In the genomic region with DNA sequence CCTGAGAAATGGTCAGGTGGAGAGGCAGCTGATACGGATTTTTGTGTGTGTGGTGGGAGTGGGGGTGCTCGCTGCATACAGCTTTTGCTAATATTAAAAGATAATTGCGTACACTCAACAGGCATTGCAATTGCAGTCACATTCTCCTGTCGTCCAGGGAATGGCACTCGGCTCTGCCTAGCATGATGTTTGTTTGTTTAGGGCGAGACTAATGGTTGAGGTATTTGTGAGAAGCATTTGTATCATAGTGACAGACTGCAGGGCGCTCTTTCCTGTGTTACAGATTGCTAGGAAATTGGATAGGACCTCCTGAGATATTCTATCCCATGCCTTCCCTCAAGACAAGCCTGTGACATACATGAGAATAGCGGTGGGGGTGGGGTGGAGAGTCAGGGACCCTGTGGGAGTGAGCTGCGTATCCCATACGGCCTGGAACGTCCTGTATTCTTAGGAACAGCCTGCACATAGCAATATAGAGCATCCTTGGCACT, we compare ENCODE assay signal across 13 cellular contexts.
DNase-seq lines count a peak whose midpoint lies in the region; ATAC-seq and TF ChIP-seq lines count a peak whose summit lies in the region.
"Had no signal": no experiment of that assay in that cellular context is flagged by ENCODE, and none has a peak within 500 bp of the region (broad histone marks: within the 10 kb centered on the region; RNA-seq: fewer than 3 reads in every experiment).

No MANE protein-coding gene starts in this region.

- H3K4me3 ChIP-seq in HUES48 (ENCODE audit: low read depth, low read length) (no peak overlapping the region), SJSA1 (no peak overlapping the region), mesenchymal stem cell (ENCODE audit: insufficient read depth in 1 of 2, low read depth in 1 of 2, low read length in 2 of 2) (no peak overlapping the region), colonic mucosa (no peak overlapping the region)
- H3K4me3 ChIP-seq: spleen had no signal

- no peak overlapping the region for H2AFZ ChIP-seq in mesenchymal stem cell (ENCODE audit: low read depth, low read length)

- H2AK5ac ChIP-seq in mesenchymal stem cell (ENCODE audit: low read length, severe bottlenecking) = peak overlapping the region; percentile 79

- no peaks in the 10 kb centered on the region for H3K4me1 Mint-ChIP-seq in activated naive CD4-positive, alpha-beta T cell treated with anti-CD3 and anti-CD28 coated beads for 36 hours (ENCODE audit: low read depth)

- H3K36me3 ChIP-seq in HUES48 (ENCODE audit: control insufficient read depth, insufficient read depth, low read length) = peaks cover 6% of the 10 kb centered on the region; the same call in 1 of the 2 replicates
- no peaks in the 10 kb centered on the region for H3K36me3 ChIP-seq in SJSA1
- no peaks in the 10 kb centered on the region for H3K36me3 ChIP-seq in mesenchymal stem cell (ENCODE audit: control insufficient read depth in 1 of 2, insufficient read depth in 2 of 2, low read depth in 1 of 2, low read length in 2 of 2)
- no peaks in the 10 kb centered on the region for H3K36me3 ChIP-seq in colonic mucosa
- H3K36me3 ChIP-seq: spleen had no signal

- no peak overlapping the region for H3K4me3 Mint-ChIP-seq in activated naive CD4-positive, alpha-beta T cell treated with anti-CD3 and anti-CD28 coated beads for 36 hours

- H3K9me3 ChIP-seq in HUES48 (ENCODE audit: control insufficient read depth, insufficient read depth, low read length) = no peaks in the 10 kb centered on the region
- no peaks in the 10 kb centered on the region for H3K9me3 ChIP-seq in SJSA1 (replicated peaks)
- no peaks in the 10 kb centered on the region for H3K9me3 ChIP-seq in mesenchymal stem cell (ENCODE audit: control insufficient read depth, low read length)
- H3K9me3 ChIP-seq in colonic mucosa = no peaks in the 10 kb centered on the region
- H3K9me3 ChIP-seq: spleen had no signal

- no peak overlapping the region for H2BK5ac ChIP-seq in mesenchymal stem cell (ENCODE audit: low read depth, low read length, poor library complexity, severe bottlenecking)

- H3K14ac ChIP-seq in mesenchymal stem cell (ENCODE audit: low read length in 2 of 2) = peak overlapping the region in 1 of 2 experiments; percentile 48

- H3K9me3 Mint-ChIP-seq in activated naive CD4-positive, alpha-beta T cell treated with anti-CD3 and anti-CD28 coated beads for 36 hours = no peaks in the 10 kb centered on the region

- H3K4ac ChIP-seq in mesenchymal stem cell (ENCODE audit: low read depth in 1 of 2, low read length in 2 of 2) = no peak overlapping the region

- no peak overlapping the region for H2BK15ac ChIP-seq in mesenchymal stem cell (ENCODE audit: low read depth, poor library complexity, severe bottlenecking)

- H3K27me3 Mint-ChIP-seq in activated naive CD4-positive, alpha-beta T cell treated with anti-CD3 and anti-CD28 coated beads for 36 hours (ENCODE audit: low read depth) = no peaks in the 10 kb centered on the region

- no peak for TF ChIP-seq CTCF in colonic mucosa (IDR thresholded peaks at IDR 0.05)

- H3K4me2 ChIP-seq in mesenchymal stem cell (ENCODE audit: low read length, poor library complexity, severe bottlenecking) = no peak overlapping the region

- CTCF ChIA-PET in activated naive CD4-positive, alpha-beta T cell treated with anti-CD3 and anti-CD28 coated beads for 36 hours (lab: Charles Lee) = no interaction called here

- H4K8ac ChIP-seq in mesenchymal stem cell (ENCODE audit: low read length) = no peak overlapping the region

- H3K23ac ChIP-seq in mesenchymal stem cell (ENCODE audit: low read length in 2 of 2) = no peak overlapping the region

- H3K18ac ChIP-seq in mesenchymal stem cell (ENCODE audit: low read depth in 1 of 2, low read length in 2 of 2) = peak overlapping the region in 1 of 2 experiments; percentile 72

- H3K4me1 ChIP-seq in HUES48 (ENCODE audit: control insufficient read depth, insufficient read depth, low read length) = peaks cover 14% of the 10 kb centered on the region
- peaks cover 31% of the 10 kb centered on the region for H3K4me1 ChIP-seq in SJSA1 (replicated peaks)
- H3K4me1 ChIP-seq in mesenchymal stem cell (ENCODE audit: control insufficient read depth, insufficient read depth, low read depth, low read length) = peaks cover 4% of the 10 kb centered on the region
- no peaks in the 10 kb centered on the region for H3K4me1 ChIP-seq in colonic mucosa
- H3K4me1 ChIP-seq: spleen had no signal

- peak overlapping the region in 1 of 2 experiments; percentile 6 for H2BK12ac ChIP-seq in mesenchymal stem cell (ENCODE audit: low read length in 2 of 2)

- H2BK120ac ChIP-seq in mesenchymal stem cell (ENCODE audit: low read depth, low read length) = no peak overlapping the region

- WGBS in mesenchymal stem cell = 25% methylated on average over 11 of the region's 11 CpGs

- ATAC-seq in HG03039 (IDR thresholded peaks at IDR 0.05; ENCODE audit: unreplicated experiment) = no peak
- ATAC-seq: stimulated activated naive CD8-positive, alpha-beta T cell treated with anti-CD3 and anti-CD28 coated beads, Interleukin-15, Interleukin-2, amounts not matched to agents 100 U/mL and 50 U/mL, for 24 hours had no signal

- H3K79me1 ChIP-seq in mesenchymal stem cell (replicated peaks; ENCODE audit: low read length, poor library complexity, severe bottlenecking) = no peaks in the 10 kb centered on the region

- H3K27me3 ChIP-seq in HUES48 (ENCODE audit: control insufficient read depth, insufficient read depth, low read length) (no peaks in the 10 kb centered on the region), SJSA1 (replicated peaks) (no peaks in the 10 kb centered on the region), mesenchymal stem cell (ENCODE audit: control insufficient read depth in 1 of 2, insufficient read depth in 1 of 2, low read length in 2 of 2) (no peaks in the 10 kb centered on the region), colonic mucosa (no peaks in the 10 kb centered on the region)
- H3K27me3 ChIP-seq: spleen had no signal

- H3K36me3 Mint-ChIP-seq in activated naive CD4-positive, alpha-beta T cell treated with anti-CD3 and anti-CD28 coated beads for 36 hours (ENCODE audit: low read depth) = peaks cover 2% of the 10 kb centered on the region

- H3K27ac ChIP-seq in HUES48 (ENCODE audit: low read depth, low read length) (peak overlapping the region; percentile 43), SJSA1 (peak overlapping the region; percentile 95), mesenchymal stem cell (ENCODE audit: low read length, poor library complexity, severe bottlenecking) (peak overlapping the region; percentile 10), colonic mucosa (no peak overlapping the region)
- H3K27ac ChIP-seq: spleen had no signal

- DNase-seq in AG08396 (ENCODE audit: low spot score) (peak; percentile 72), SJSA1 (ENCODE audit: low read depth in 1 of 2, low spot score in 2 of 2) (peak; percentile 95 to 96), mesenchymal stem cell (peak; percentile 74), colonic mucosa (no peak)
- DNase-seq in stimulated activated CD4-positive, alpha-beta T cell treated with anti-CD3 and anti-CD28 coated beads, Interleukin-4, amount 100 ng/mL, for 24 hours = no peak
- DNase-seq in activated naive CD4-positive, alpha-beta T cell treated with anti-CD3 and anti-CD28 coated beads for 36 hours = no peak
- DNase-seq: activated effector memory CD4-positive, alpha-beta T cell treated with Interleukin-2 at 50 U/mL for 16 hours; C1 segment of cervical spinal cord; NCI-H526 treated with DMSO at 0.1 percent for 48 hours; spleen; stimulated activated naive CD8-positive, alpha-beta T cell treated with anti-CD3 and anti-CD28 coated beads, Interleukin-15, Interleukin-2, amounts not matched to agents 100 U/mL and 50 U/mL, for 24 hours had no signal

- intact Hi-C loops in colonic mucosa (cut with DNase I) = no loop called here
- intact Hi-C loops in activated naive CD4-positive, alpha-beta T cell treated with anti-CD3 and anti-CD28 coated beads for 36 hours (cut with micrococcal nuclease) = no loop called here

- H3K9ac ChIP-seq in HUES48 (ENCODE audit: low read depth, low read length) (no peak overlapping the region), mesenchymal stem cell (ENCODE audit: low read length) (no peak overlapping the region), colonic mucosa (ENCODE audit: low read depth in 2 of 2, low read length in 2 of 2) (no peak overlapping the region)

- no peak overlapping the region for H4K91ac ChIP-seq in mesenchymal stem cell (ENCODE audit: low read length)

- no peak overlapping the region for H3K27ac Mint-ChIP-seq in activated naive CD4-positive, alpha-beta T cell treated with anti-CD3 and anti-CD28 coated beads for 36 hours

Comparison
In these comparisons a context has a peak if more than half of its experiments do, and no peak if none do; other contexts are left out.
1. DNase-seq: peak in AG08396 (single experiment), SJSA1 (2 of 2) and mesenchymal stem cell (single experiment); none in stimulated activated CD4-positive, alpha-beta T cell treated with anti-CD3 and anti-CD28 coated beads, Interleukin-4, amount 100 ng/mL, for 24 hours (single experiment), colonic mucosa (single experiment) and activated naive CD4-positive, alpha-beta T cell treated with anti-CD3 and anti-CD28 coated beads for 36 hours (single experiment).